In genomic region chr2:150465703-150466569, GRCh38 we compare ENCODE assay signal across 12 cellular contexts. TPM values are rescaled to one million over a fixed set of nuclear protein-coding genes. Genes with fewer than 3 reads are reported as not detected.
A peak's percentile ranks its signal among the peaks of the same experiment; 100 is the strongest.
DNase-seq lines count a peak whose midpoint lies in the region; FAIRE-seq and TF ChIP-seq lines count a peak whose summit lies in the region.
"Had no signal": no experiment of that assay in that cellular context is flagged by ENCODE, and none has a peak within 500 bp of the region (broad histone marks: within the 10 kb centered on the region; RNA-seq: fewer than 3 reads in every experiment).

No MANE protein-coding gene starts in this region.

- in situ Hi-C loops in transverse colon (cut with MboI; ENCODE audit: low pct_ligation_motif_present in 1 of 4, low pct_unique_long_range_greater_than_20kb in 1 of 4, low sequenced_read_pairs in 3 of 4): no loop called here

- FAIRE-seq in bronchial epithelial cell (lab: Jason Lieb, UNC) (no peak), RCC 7860 (lab: Jason Lieb, UNC) (no peak)
- FAIRE-seq: kidney had no signal

- peak overlapping the region; percentile 60 to 72 (median 66) for H3K27ac ChIP-seq in transverse colon

- peaks cover 2% of the 10 kb centered on the region for H3K36me3 ChIP-seq in bronchial epithelial cell (ENCODE audit: control insufficient read depth, insufficient read depth, low read length)
- peaks cover 0 to 26% (median 7%) of the 10 kb centered on the region in 4 donors for H3K36me3 ChIP-seq in transverse colon

- H3K4me3 ChIP-seq in bronchial epithelial cell (ENCODE audit: low read depth, low read length) (no peak overlapping the region), transverse colon (no peak overlapping the region)

- DNase-seq in HT-29 (ENCODE audit: low spot score): peak; percentile 3
- DNase-seq in bronchial epithelial cell (ENCODE audit: low read depth): peak; percentile 62
- peak; percentile 63 for DNase-seq in kidney tubule cell (ENCODE audit: low spot score)
- DNase-seq in transverse colon: no peak
- DNase-seq in RKO (ENCODE audit: low spot score): no peak
- no peak for DNase-seq in globus pallidus (ENCODE audit: low spot score)
- no peak for DNase-seq in RCC 7860 (ENCODE audit: low spot score)
- DNase-seq: activated CD4-positive, alpha-beta memory T cell treated with anti-CD3 and anti-CD28 coated beads, Interleukin-2, amount 10 ng/mL, durations not matched to agents 7 days and 5 days; amniotic stem cell; CD4-positive, CD25-positive, alpha-beta regulatory T cell; kidney; NCI-H2107 had no signal

- intact Hi-C loops in transverse colon (cut with DNase I; ENCODE audit: low total_unique reads): no loop called here

- 87 to 91% methylated on average over 4 of the region's 4 CpGs for WGBS in transverse colon (ENCODE audit: low coverage in 1 of 2), 2 donors

- no peak for TF ChIP-seq POLR2A in transverse colon (IDR thresholded peaks at IDR 0.05)

- no peak for TF ChIP-seq EP300 in transverse colon (IDR thresholded peaks at IDR 0.05; ENCODE audit: low read depth)

- H3K9me3 ChIP-seq in transverse colon: no peaks in the 10 kb centered on the region

- peaks cover 0 to 24% (median 4%) of the 10 kb centered on the region in 4 donors for H3K4me1 ChIP-seq in transverse colon

- no peaks in the 10 kb centered on the region for H3K27me3 ChIP-seq in bronchial epithelial cell (ENCODE audit: control insufficient read depth, insufficient read depth, low read length)
- H3K27me3 ChIP-seq in transverse colon: no peaks in the 10 kb centered on the region

- TF ChIP-seq CTCF in bronchial epithelial cell (IDR thresholded peaks at IDR 0.05; ENCODE audit: insufficient read depth, low read length, severe bottlenecking): no peak
- TF ChIP-seq CTCF in transverse colon (IDR thresholded peaks at IDR 0.05): no peak

RNA-seq across cellular contexts. Expression of gene RND3, which starts 21.5 kb away (rescaled TPM):
- 48.0 and 63.4 TPM in 2 replicates for total RNA-seq in HT-29 (2014; rRNA removed; shearing (Covaris generic))
- total RNA-seq in bronchial epithelial cell: 217 and 260 TPM in 2 replicates
- 10 to 100 TPM; 16.5 to 54.6 (median 46.1) TPM for total RNA-seq in transverse colon
- total RNA-seq: activated CD4-positive, alpha-beta memory T cell treated with anti-CD3 and anti-CD28 coated beads, Interleukin-2, amount 10 ng/mL, durations not matched to agents 7 days and 5 days; CD4-positive, CD25-positive, alpha-beta regulatory T cell had no signal

Comparison
In these comparisons a context has a peak if more than half of its experiments do, and no peak if none do; other contexts are left out.
1. DNase-seq: peak in HT-29 (single experiment), bronchial epithelial cell (single experiment) and kidney tubule cell (single experiment); none in transverse colon (single experiment), RKO (single experiment), globus pallidus (single experiment) and RCC 7860 (single experiment).